ENCODE assay signal across 8 cellular contexts in genomic region chr7:101243786-101244384, GRCh38. TPM values are rescaled to one million over a fixed set of nuclear protein-coding genes. Genes with fewer than 3 reads are reported as not detected.
DNase-seq lines count a peak whose midpoint lies in the region; ATAC-seq, FAIRE-seq and TF ChIP-seq lines count a peak whose summit lies in the region.

No MANE protein-coding gene starts in this region.

- H3K27ac ChIP-seq in 22Rv1: peak overlapping the region; percentile 90

- H3K4me3 ChIP-seq in fibroblast of mammary gland (ENCODE audit: control insufficient read depth, low read depth, low read length): peak overlapping the region; percentile 96

- TF ChIP-seq POLR2A in GM12891 (IDR thresholded peaks at IDR 0.05; ENCODE audit: low read depth, low read length): no peak

- FAIRE-seq in GM12891 (lab: Jason Lieb, UNC): no peak

- peak; percentile 99; the same call in 1 of the 2 replicates for TF ChIP-seq CTCF in 22Rv1 (IDR thresholded peaks at IDR 0.05)
- no peak for TF ChIP-seq CTCF in fibroblast of mammary gland (conservative IDR thresholded peaks at IDR 0.05; ENCODE audit: control insufficient read depth, insufficient read depth, low read depth, low read length)

- ATAC-seq in GM19324 (IDR thresholded peaks at IDR 0.05; ENCODE audit: low FRiP score, unreplicated experiment) (no peak), HG03442 (IDR thresholded peaks at IDR 0.05; ENCODE audit: unreplicated experiment) (no peak)

- peak; percentile 85 for DNase-seq in GM12891 (ENCODE audit: insufficient read length, low spot score)
- peak; percentile 24 for DNase-seq in UCSD-AML1 (lab: John Stamatoyannopoulos, UW; ENCODE audit: unreplicated experiment)
- peak; percentile 53 for DNase-seq in fibroblast of mammary gland (ENCODE audit: low read depth)
- peak; percentile 29 for DNase-seq in occipital lobe (lab: John Stamatoyannopoulos, UW)
- no peak for DNase-seq in NCI-H2081 (lab: John Stamatoyannopoulos, UW)

TF ChIP-seq in GM12891, 5 proteins besides CTCF, POLR2A, EP300 and RAD21:
- TF ChIP-seq POU2F2 (IDR thresholded peaks at IDR 0.05; ENCODE audit: low read depth, low read length): no peak
- TF ChIP-seq PAX5 (IDR thresholded peaks at IDR 0.05; ENCODE audit: insufficient read depth, low read length, severe bottlenecking): peak; percentile 13
- no peak for TF ChIP-seq TAF1 (IDR thresholded peaks at IDR 0.05; ENCODE audit: low read depth, low read length)
- no peak for TF ChIP-seq SPI1 (IDR thresholded peaks at IDR 0.05; ENCODE audit: low read depth, low read length)
TF ChIP-seq in GM12891: peak in this region for 1.

RNA-seq across cellular contexts. Expression of gene FIS1, which starts 1.0 kb away (rescaled TPM):
- polyA plus RNA-seq in GM12891 (2012; ENCODE audit: low read depth, missing spikeins): 141 TPM
- total RNA-seq in occipital lobe: 59.9 TPM

RNA-seq across cellular contexts. Expression of gene CLDN15, which starts 6.3 kb away (rescaled TPM):
- polyA plus RNA-seq in GM12891 (2012; ENCODE audit: low read depth, missing spikeins): 5.1 TPM
- total RNA-seq in occipital lobe: 6.4 TPM

RNA-seq across cellular contexts. Expression of gene ZNHIT1, which starts 25.9 kb away (rescaled TPM):
- polyA plus RNA-seq in GM12891 (2012; ENCODE audit: low read depth, missing spikeins): 55.0 TPM
- total RNA-seq in occipital lobe: 35.7 TPM

RNA-seq across cellular contexts. Expression of gene PLOD3, which starts 26.5 kb away (rescaled TPM):
- polyA plus RNA-seq in GM12891 (2012; ENCODE audit: low read depth, missing spikeins): 13.8 TPM
- 10.5 TPM for total RNA-seq in occipital lobe

RNA-seq across cellular contexts. Expression of gene MOGAT3, which starts 43.0 kb away (rescaled TPM):
- polyA plus RNA-seq in GM12891 (2012; ENCODE audit: low read depth, missing spikeins): not detected
- not detected for total RNA-seq in occipital lobe

Comparison
In these comparisons a context has a peak if more than half of its experiments do, and no peak if none do; other contexts are left out.
1. DNase-seq: peak in GM12891 (single experiment), UCSD-AML1 (single experiment), fibroblast of mammary gland (single experiment) and occipital lobe (single experiment); none in NCI-H2081 (0 of 2).